Comparison of ENCODE assay signal across 23 cellular contexts in the genomic region with DNA sequence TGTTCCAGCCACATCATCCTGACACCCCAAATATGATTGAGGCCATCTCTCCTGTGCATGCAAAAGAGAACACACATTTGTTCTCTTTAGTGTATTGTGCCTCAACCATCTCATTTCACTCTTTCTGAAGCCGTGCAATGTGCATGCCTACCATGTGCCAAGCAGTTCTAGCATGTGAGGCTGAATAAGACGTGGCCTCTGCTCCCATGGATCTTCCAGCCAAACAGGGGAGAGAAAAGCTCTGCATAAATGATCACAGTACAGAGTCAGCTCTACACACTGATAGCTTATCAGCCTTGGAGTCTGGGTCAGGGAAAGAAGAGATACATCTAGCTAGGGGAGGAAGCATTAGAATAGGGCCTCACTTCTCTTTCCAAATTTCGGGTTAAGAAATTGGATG. TPM values are rescaled to one million over a fixed set of nuclear protein-coding genes. Genes with fewer than 3 reads are reported as not detected.
A peak's percentile ranks its signal among the peaks of the same experiment; 100 is the strongest.
DNase-seq lines count a peak whose midpoint lies in the region; ATAC-seq and TF ChIP-seq lines count a peak whose summit lies in the region.
"Had no signal": no experiment of that assay in that cellular context is flagged by ENCODE, and none has a peak within 500 bp of the region (broad histone marks: within the 10 kb centered on the region; RNA-seq: fewer than 3 reads in every experiment).

No MANE protein-coding gene starts in this region.

- TF ChIP-seq CTCF in CD14-positive monocyte (IDR thresholded peaks at IDR 0.05) (no peak), HFFc6 (IDR thresholded peaks at IDR 0.05) (no peak), RWPE2 (IDR thresholded peaks at IDR 0.05; ENCODE audit: poor library complexity, severe bottlenecking) (no peak), neutrophil (IDR thresholded peaks at IDR 0.05) (no peak)

- CTCF ChIA-PET in activated naive CD4-positive, alpha-beta T cell treated with anti-CD3 and anti-CD28 coated beads for 36 hours (lab: Charles Lee) = interaction anchor here (0.6 to 0.7 kb wide), 2 partner anchors 367 to 389 kb away, joined by 4 to 5 read pairs; no protein-coding TSS in a partner anchor

- H3K36me3 Mint-ChIP-seq in CD14-positive monocyte (peaks cover 10 to 20% of the 10 kb centered on the region in 2 donors), HFFc6 (ENCODE audit: low read depth) (peaks cover 16% of the 10 kb centered on the region; the same call in 1 of the 2 replicates)
- H3K36me3 Mint-ChIP-seq in activated naive CD4-positive, alpha-beta T cell treated with anti-CD3 and anti-CD28 coated beads for 36 hours (ENCODE audit: low read depth) = no peaks in the 10 kb centered on the region
- H3K36me3 Mint-ChIP-seq: CD4-positive, alpha-beta memory T cell had no signal

- no peak for DNase-seq in CD14-positive monocyte (ENCODE audit: low spot score)
- no peak for DNase-seq in HFFc6
- DNase-seq in RWPE2 (ENCODE audit: low spot score) = no peak
- no peak for DNase-seq in NCI-H2196 (lab: John Stamatoyannopoulos, UW; ENCODE audit: unreplicated experiment)
- no peak for DNase-seq in activated naive CD4-positive, alpha-beta T cell treated with anti-CD3 and anti-CD28 coated beads for 36 hours
- DNase-seq in SJCRH30 = no peak
- DNase-seq: Caco-2; CD4-positive, alpha-beta memory T cell; DND-41; H7; MV-4-11; NCI-H1694; NCI-H2081; NCI-H2171; NCI-H524 treated with DMSO at 0.1 percent for 48 hours; NCI-H82; SHP77 treated with DMSO at 0.1 percent for 48 hours had no signal

- no peak overlapping the region for H3K4me3 ChIP-seq in RWPE2 (ENCODE audit: severe bottlenecking)
- peak overlapping the region in 1 of 2 experiments; percentile 21 for H3K4me3 ChIP-seq in neutrophil (ENCODE audit: low read depth in 1 of 2, low read length in 1 of 2)
- no peak overlapping the region for H3K4me3 ChIP-seq in SJCRH30
- H3K4me3 ChIP-seq: BLaER1, GM12878 had no signal

- intact Hi-C loops in CD14-positive monocyte (cut with micrococcal nuclease) = no loop called here
- intact Hi-C loops in activated naive CD4-positive, alpha-beta T cell treated with anti-CD3 and anti-CD28 coated beads for 36 hours (cut with micrococcal nuclease) = no loop called here

- H3K4me3 Mint-ChIP-seq in CD14-positive monocyte (peak overlapping the region in 1 of 2 donors; percentile 13), HFFc6 (peak overlapping the region; percentile 37; the same call in 1 of the 2 replicates)
- H3K4me3 Mint-ChIP-seq in activated naive CD4-positive, alpha-beta T cell treated with anti-CD3 and anti-CD28 coated beads for 36 hours = no peak overlapping the region
- H3K4me3 Mint-ChIP-seq: CD4-positive, alpha-beta memory T cell had no signal

- H3K4me1 ChIP-seq in RWPE2 (ENCODE audit: insufficient read depth, poor library complexity, severe bottlenecking) (peaks cover 17% of the 10 kb centered on the region), neutrophil (ENCODE audit: control insufficient read depth in 1 of 2, insufficient read depth in 1 of 2, low read depth in 1 of 2, low read length in 1 of 2) (peaks cover 71 to 75% of the 10 kb centered on the region in 2 experiments), SJCRH30 (no peaks in the 10 kb centered on the region)
- H3K4me1 ChIP-seq: Caco-2 had no signal

- H3K27ac Mint-ChIP-seq in CD14-positive monocyte (peak overlapping the region; percentile 96 to 100 (median 99)), HFFc6 (peak overlapping the region; percentile 67)
- no peak overlapping the region for H3K27ac Mint-ChIP-seq in activated naive CD4-positive, alpha-beta T cell treated with anti-CD3 and anti-CD28 coated beads for 36 hours

- H3K27ac ChIP-seq in RWPE2 (ENCODE audit: poor library complexity, severe bottlenecking) (peak overlapping the region; percentile 91), neutrophil (peak overlapping the region; percentile 87), SJCRH30 (no peak overlapping the region)
- H3K27ac ChIP-seq: BLaER1, HL-60, KMS-11 had no signal

- peaks cover 51% of the 10 kb centered on the region for H3K4me1 Mint-ChIP-seq in CD14-positive monocyte
- H3K4me1 Mint-ChIP-seq in HFFc6 (ENCODE audit: low read depth) = peaks cover 54% of the 10 kb centered on the region
- peaks cover 4% of the 10 kb centered on the region for H3K4me1 Mint-ChIP-seq in activated naive CD4-positive, alpha-beta T cell treated with anti-CD3 and anti-CD28 coated beads for 36 hours (ENCODE audit: low read depth)

- no peak for ATAC-seq in RWPE2 (ENCODE audit: low read depth)
- ATAC-seq in HG02678 (IDR thresholded peaks at IDR 0.05; ENCODE audit: unreplicated experiment) = no peak
- ATAC-seq: GM12878 had no signal

- H3K9me3 ChIP-seq in RWPE2 (ENCODE audit: severe bottlenecking) = no peaks in the 10 kb centered on the region
- H3K9me3 ChIP-seq in neutrophil = no peaks in the 10 kb centered on the region
- no peaks in the 10 kb centered on the region for H3K9me3 ChIP-seq in SJCRH30 (replicated peaks)
- H3K9me3 ChIP-seq: BLaER1, Caco-2 had no signal

- H3K27me3 Mint-ChIP-seq in CD14-positive monocyte (ENCODE audit: low read depth in 3 of 3) = peaks cover 0 to 1% (median 0%) of the 10 kb centered on the region in 3 donors
- H3K27me3 Mint-ChIP-seq in HFFc6 (ENCODE audit: insufficient read depth) = peaks cover 7% of the 10 kb centered on the region
- no peaks in the 10 kb centered on the region for H3K27me3 Mint-ChIP-seq in activated naive CD4-positive, alpha-beta T cell treated with anti-CD3 and anti-CD28 coated beads for 36 hours (ENCODE audit: low read depth)

- H3K9me3 Mint-ChIP-seq in CD14-positive monocyte (no peaks in the 10 kb centered on the region), HFFc6 (no peaks in the 10 kb centered on the region)
- H3K9me3 Mint-ChIP-seq in activated naive CD4-positive, alpha-beta T cell treated with anti-CD3 and anti-CD28 coated beads for 36 hours = no peaks in the 10 kb centered on the region
- H3K9me3 Mint-ChIP-seq: CD4-positive, alpha-beta memory T cell had no signal

- H3K36me3 ChIP-seq in RWPE2 (ENCODE audit: low read depth) (peaks cover 29% of the 10 kb centered on the region), neutrophil (no peaks in the 10 kb centered on the region), SJCRH30 (no peaks in the 10 kb centered on the region)
- H3K36me3 ChIP-seq: BLaER1 had no signal

- H3K27me3 ChIP-seq in RWPE2 (ENCODE audit: insufficient read depth, poor library complexity, severe bottlenecking) (no peaks in the 10 kb centered on the region), neutrophil (no peaks in the 10 kb centered on the region), SJCRH30 (no peaks in the 10 kb centered on the region)
- H3K27me3 ChIP-seq: BLaER1 had no signal

RNA-seq across cellular contexts. Expression of gene ATG7, which starts 48.2 kb away (rescaled TPM):
- polyA plus RNA-seq in CD14-positive monocyte = 100 to 1,000 TPM in 1 of 2 donors, 10 to 100 TPM in 1; 89.7 to 101 TPM
- total RNA-seq in HFFc6 (2021; fragmentation: NEBNext Ultra II Directional; extraction: Animal tissue kit (Norgen Biotek cat#: 25700)) = 10 to 100 TPM; 44.5 to 53.0 (median 49.3) TPM
- total RNA-seq in activated naive CD4-positive, alpha-beta T cell treated with anti-CD3 and anti-CD28 coated beads for 36 hours = 10 to 100 TPM; 25.9 to 27.0 TPM
- total RNA-seq in SJCRH30 (2014; rRNA removed; shearing (Covaris generic)) = 25.3 and 25.7 TPM in 2 replicates
